ENCODE assay signal across 1 cellular context in genomic region chr18:21180588-21180987, GRCh38.
TF ChIP-seq lines count a peak whose summit lies in the region.

No MANE protein-coding gene starts in this region.

TF ChIP-seq in GM23338, 12 proteins besides CTCF, POLR2A, EP300 and RAD21 (continued from another document):
- TF ChIP-seq ETS1 (IDR thresholded peaks at IDR 0.05) (no peak), EZH2phosphoT487 (IDR thresholded peaks at IDR 0.05; ENCODE audit: unreplicated experiment) (no peak), STAT1 (IDR thresholded peaks at IDR 0.05; ENCODE audit: unreplicated experiment) (no peak), ZNF462 (CRISPR knock-in tag; IDR thresholded peaks at IDR 0.05) (no peak), POLR2AphosphoS5 (IDR thresholded peaks at IDR 0.05; ENCODE audit: low read depth) (no peak), EZH2 (IDR thresholded peaks at IDR 0.05; ENCODE audit: low read depth, unreplicated experiment) (no peak)
